In the genomic region with DNA sequence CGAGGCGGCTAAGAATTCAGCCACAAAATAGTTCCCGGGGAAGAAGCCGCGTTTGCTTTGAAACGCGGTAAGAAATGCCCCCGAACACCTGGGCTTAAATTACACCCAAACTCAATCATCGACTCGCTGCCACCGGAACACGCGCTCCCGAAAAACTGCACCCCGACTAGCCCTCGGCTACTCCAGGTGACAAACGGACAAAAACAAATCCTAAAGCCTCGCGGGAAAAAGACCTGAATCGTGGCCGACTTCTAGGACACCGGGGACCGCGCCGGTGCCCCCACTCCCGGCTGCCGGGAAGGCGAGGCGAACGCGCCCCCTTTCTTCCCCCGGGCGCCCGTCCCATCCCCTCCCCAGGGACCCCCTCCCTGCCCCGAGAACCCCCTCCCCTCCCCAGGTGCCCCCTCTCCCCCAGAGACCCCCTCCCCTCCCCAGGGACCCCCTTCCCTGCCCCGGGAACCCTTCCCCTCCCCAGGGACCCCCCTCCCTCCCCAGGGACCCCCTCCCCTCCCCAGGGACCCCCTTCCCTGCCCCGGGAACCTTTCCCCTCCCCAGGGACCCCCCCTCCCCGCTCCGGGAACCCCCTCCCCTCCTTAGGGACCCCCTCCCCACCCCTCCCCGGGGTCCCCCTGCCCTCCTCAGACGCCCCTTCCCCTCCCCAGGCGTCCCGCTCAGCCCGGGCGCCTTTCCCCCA, we compare ENCODE assay signal across 8 cellular contexts. TPM values are rescaled to one million over a fixed set of nuclear protein-coding genes. Genes with fewer than 3 reads are reported as not detected.
DNase-seq lines count a peak whose midpoint lies in the region; ATAC-seq and TF ChIP-seq lines count a peak whose summit lies in the region.

No MANE protein-coding gene starts in this region.

- H3K27me3 ChIP-seq in dorsolateral prefrontal cortex: no peaks in the 10 kb centered on the region

- TF ChIP-seq CTCF in AG09309 (IDR thresholded peaks at IDR 0.05; ENCODE audit: control insufficient read depth, insufficient read depth, low read depth, low read length, missing control alignments) (no peak), dorsolateral prefrontal cortex (IDR thresholded peaks at IDR 0.05 in 54 of 56, conservative IDR thresholded peaks at IDR 0.05 in 2 of 56; ENCODE audit: low read depth in 1 of 56, partially characterized antibody in 56 of 56) (no peak), natural killer cell (IDR thresholded peaks at IDR 0.05) (no peak)

- DNase-seq in AG09309 (ENCODE audit: low read depth) (no peak), dorsolateral prefrontal cortex (peak in 1 of 10 donors; percentile 36), natural killer cell (no peak), dermis blood vessel endothelial cell (no peak), T-helper 9 cell (no peak), NCI-H345 (lab: John Stamatoyannopoulos, UW) (no peak)
- no peak for DNase-seq in stimulated activated CD4-positive, alpha-beta T cell treated with anti-CD3 and anti-CD28 coated beads, Interleukin-2, amount 100 ng/mL, for 48 hours

- H3K27ac Mint-ChIP-seq in natural killer cell: peak overlapping the region; percentile 73 to 95

- peaks cover 0 to 12% of the 10 kb centered on the region in 2 donors for H3K4me1 Mint-ChIP-seq in natural killer cell

- H3K9me3 Mint-ChIP-seq in natural killer cell: peaks cover 0 to 3% of the 10 kb centered on the region in 2 donors

- H3K9me3 ChIP-seq in KOPT-K1 (ENCODE audit: insufficient read depth, low read length, poor library complexity, severe bottlenecking): peaks cover 8% of the 10 kb centered on the region

- H3K36me3 ChIP-seq in KOPT-K1 (ENCODE audit: insufficient read depth, low read length): peaks cover 14% of the 10 kb centered on the region; the same call in 1 of the 2 replicates

- no peak for ATAC-seq in natural killer cell

- H3K27me3 Mint-ChIP-seq in natural killer cell (ENCODE audit: low read depth in 2 of 2): peaks cover 0 to 3% of the 10 kb centered on the region in 2 donors

- H3K36me3 Mint-ChIP-seq in natural killer cell: no peaks in the 10 kb centered on the region

- intact Hi-C loops in dorsolateral prefrontal cortex (cut with DNase I): loop anchor here in 1 of 2 donors (5.0 kb wide), 3 partner anchors 83 to 262 kb away; partner anchors contain the start of genes AURKAIP1, B3GALT6 and SDF4
- intact Hi-C loops in natural killer cell (cut with micrococcal nuclease): loop anchor here (5.0 kb wide), 1 partner anchor 157 kb away; the partner anchor contains the start of gene UBE2J2

- H3K4me3 ChIP-seq in AG09309 (ENCODE audit: control insufficient read depth, low read depth, low read length) (peak overlapping the region; percentile 58), dorsolateral prefrontal cortex (peak overlapping the region; percentile 60 to 98 (median 87))

- H3K27ac ChIP-seq in KOPT-K1 (ENCODE audit: low read depth, low read length, poor library complexity, severe bottlenecking): peak overlapping the region; percentile 50
- peak overlapping the region in 47 of 59 donors; percentile 60 to 93 (median 81) for H3K27ac ChIP-seq in dorsolateral prefrontal cortex

- H3K4me3 Mint-ChIP-seq in natural killer cell: peak overlapping the region; percentile 90

RNA-seq across cellular contexts. Expression of gene C1orf159, which starts 0.6 kb away (rescaled TPM):
- total RNA-seq in dorsolateral prefrontal cortex (10 to 100 TPM; 14.3 to 35.0 (median 23.4) TPM), natural killer cell (10 to 100 TPM; 19.6 to 25.1 (median 21.5) TPM), dermis blood vessel endothelial cell (11.4 and 11.7 TPM in 2 replicates)

RNA-seq across cellular contexts. Expression of gene RNF223, which starts 41.2 kb away (rescaled TPM):
- total RNA-seq in dorsolateral prefrontal cortex (under 1 TPM in 2 of 120 experiments, not detected in 118; 0.28 to 0.63 TPM), natural killer cell (not detected), dermis blood vessel endothelial cell (not detected in 2 replicates)

RNA-seq across cellular contexts. Expression of gene TTLL10, which starts 58.4 kb away (rescaled TPM):
- under 1 TPM in 4 of 120 experiments, not detected in 116; 0.50 to 0.91 (median 0.70) TPM for total RNA-seq in dorsolateral prefrontal cortex
- 1 to 10 TPM in 2 of 3 donors, under 1 TPM in 1; 0.23 to 1.7 (median 1.7) TPM for total RNA-seq in natural killer cell
- total RNA-seq in dermis blood vessel endothelial cell: not detected in 2 replicates
